In genomic region chr5:139393497-139394122, GRCh38 we compare ENCODE assay signal across 1 cellular context.
A peak's percentile ranks its signal among the peaks of the same experiment; 100 is the strongest.
TF ChIP-seq lines count a peak whose summit lies in the region.

No MANE protein-coding gene starts in this region.

TF ChIP-seq in H1, 55 proteins besides CTCF, POLR2A, EP300 and RAD21 (continued from another document):
- TF ChIP-seq TAF1 (IDR thresholded peaks at IDR 0.05; ENCODE audit: low read depth, low read length) (0 out of 2 replicates have a peak, but pooled peaks have one; percentile 17), EZH2 (IDR thresholded peaks at IDR 0.05; ENCODE audit: low read depth, low read length, severe bottlenecking) (peak; percentile 57), BRCA1 (IDR thresholded peaks at IDR 0.05; ENCODE audit: low read depth, low read length) (peak; percentile 31; the same call in 1 of the 2 replicates), SUZ12 (IDR thresholded peaks at IDR 0.05; ENCODE audit: low read length) (peak; percentile 71; the same call in 1 of the 2 replicates), ATF3 (IDR thresholded peaks at IDR 0.05; ENCODE audit: insufficient read depth, low read depth, low read length) (no peak)
